ENCODE assay signal across 10 cellular contexts in the genomic region with DNA sequence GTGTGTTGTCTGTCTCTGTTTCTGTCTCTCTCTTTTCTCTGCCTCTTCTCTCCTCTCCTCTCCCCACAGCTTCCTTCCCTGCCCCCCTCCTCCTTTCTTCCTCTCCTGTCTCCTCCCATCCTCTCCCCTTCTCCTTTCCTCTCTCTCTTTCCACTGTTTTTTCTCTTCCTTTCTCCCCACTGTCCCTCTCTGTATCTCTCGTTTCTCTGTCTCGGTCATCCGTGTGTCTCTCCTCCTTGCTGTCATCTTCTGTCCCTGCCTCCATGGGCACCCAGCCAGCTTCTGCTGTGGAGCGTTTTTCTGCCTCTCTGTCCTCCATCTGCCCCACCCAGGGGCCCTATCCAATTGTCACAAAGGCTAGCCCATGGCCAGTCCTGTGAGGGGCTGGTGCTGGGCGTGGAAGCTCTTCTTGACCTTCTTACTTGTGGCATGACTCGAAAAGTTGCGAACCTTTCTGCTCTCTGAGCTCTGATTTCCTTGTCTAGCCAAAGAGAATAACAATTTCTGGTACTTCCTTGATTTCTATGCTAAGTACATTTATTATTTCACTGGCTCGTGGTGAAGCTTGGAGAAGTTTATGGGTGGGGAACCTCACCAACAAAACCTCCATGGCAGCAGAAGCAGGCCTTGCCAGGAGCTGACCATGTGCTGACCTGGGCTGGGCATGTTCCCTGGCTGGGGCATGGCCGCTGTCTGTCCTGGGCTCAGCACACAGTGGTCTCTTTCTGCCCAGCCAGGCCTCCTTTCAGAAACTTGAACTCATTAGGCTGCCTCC.
A peak's percentile ranks its signal among the peaks of the same experiment; 100 is the strongest.
DNase-seq lines count a peak whose midpoint lies in the region; ATAC-seq and TF ChIP-seq lines count a peak whose summit lies in the region.
"Had no signal": no experiment of that assay in that cellular context is flagged by ENCODE, and none has a peak within 500 bp of the region (broad histone marks: within the 10 kb centered on the region; RNA-seq: fewer than 3 reads in every experiment).

No MANE protein-coding gene starts in this region.

- H3K4me1 ChIP-seq in HEK293 (ENCODE audit: control insufficient read depth, insufficient read depth, low read length) (no peaks in the 10 kb centered on the region), gastrocnemius medialis (peaks cover 0 to 6% of the 10 kb centered on the region in 2 donors)

- H3K36me3 ChIP-seq in HEK293 (ENCODE audit: control insufficient read depth in 2 of 2, insufficient read depth in 1 of 2, low read length in 2 of 2), result no peaks in the 10 kb centered on the region
- H3K36me3 ChIP-seq in gastrocnemius medialis, result no peaks in the 10 kb centered on the region

- H3K27ac ChIP-seq in HEK293 (ENCODE audit: extremely low read depth, low read depth, low read length) (no peak overlapping the region), gastrocnemius medialis (peak overlapping the region in 3 of 4 donors; percentile 17 to 47 (median 23))

- in situ Hi-C loops in gastrocnemius medialis (cut with MboI; ENCODE audit: low sequenced_read_pairs in 4 of 4), result loop anchor here in 1 of 4 donors (10.0 kb wide), 1 partner anchor 55 kb away; no protein-coding TSS in a partner anchor

- no peaks in the 10 kb centered on the region for H3K27me3 ChIP-seq in gastrocnemius medialis

- H3K9me3 ChIP-seq in HEK293 (ENCODE audit: control insufficient read depth, insufficient read depth, low read depth, low read length) (no peaks in the 10 kb centered on the region), gastrocnemius medialis (no peaks in the 10 kb centered on the region)

- CTCF ChIA-PET in HEK293 (lab: Yijun Ruan, JAX), result no interaction called here

- TF ChIP-seq CTCF in HEK293 (tag by site-specific recombination; IDR thresholded peaks at IDR 0.05) (no peak), gastrocnemius medialis (IDR thresholded peaks at IDR 0.05 in 4 of 5, conservative IDR thresholded peaks at IDR 0.05 in 1 of 5) (no peak)

- ATAC-seq in left cardiac atrium, result peak; percentile 15 to 59
- ATAC-seq in gastrocnemius medialis, result peak in 1 of 2 donors; percentile 42
- ATAC-seq in HG02870 (IDR thresholded peaks at IDR 0.05; ENCODE audit: unreplicated experiment), result no peak
- no peak for ATAC-seq in HG03039 (IDR thresholded peaks at IDR 0.05; ENCODE audit: unreplicated experiment)
- no peak for ATAC-seq in GM19328 (IDR thresholded peaks at IDR 0.05; ENCODE audit: unreplicated experiment)
- ATAC-seq: activated T-cell treated with anti-CD3 and anti-CD28 coated beads, Interleukin-2, amount 50 U/mL, for 4 hours had no signal

- H3K4me3 ChIP-seq in HEK293 (ENCODE audit: low read depth, low read length) (no peak overlapping the region), gastrocnemius medialis (no peak overlapping the region)

- DNase-seq in SHP77 treated with DMSO at 0.1 percent for 48 hours (lab: John Stamatoyannopoulos, UW), result peak; percentile 36
- peak; percentile 72 for DNase-seq in left cardiac atrium
- no peak for DNase-seq in gastrocnemius medialis
- no peak for DNase-seq in cerebellar nuclear complex (lab: John Stamatoyannopoulos, UW)
- DNase-seq: activated T-cell treated with anti-CD3 and anti-CD28 coated beads, Interleukin-2, amount 50 U/mL, for 4 hours; NCI-H82 had no signal

- POLR2A ChIA-PET in HEK293 (lab: Yijun Ruan, JAX), result interaction anchor here (0.9 kb wide), 1 partner anchor 30 kb away, joined by 3 read pairs; no protein-coding TSS in a partner anchor

- TF ChIP-seq POLR2A in gastrocnemius medialis (IDR thresholded peaks at IDR 0.05), result no peak

- intact Hi-C loops in left cardiac atrium (cut with DNase I), result no loop called here
- intact Hi-C loops in gastrocnemius medialis (cut with DNase I; ENCODE audit: low total_unique reads), result loop anchor here (5.0 kb wide), 1 partner anchor 87 kb away; no protein-coding TSS in a partner anchor

TF ChIP-seq in HEK293, 187 proteins besides CTCF, POLR2A, EP300 and RAD21:
- TF ChIP-seq PRDM1 (tag by site-specific recombination; IDR thresholded peaks at IDR 0.05), result peak; percentile 97
- peak; percentile 76 for TF ChIP-seq ZNF623 (tag by site-specific recombination; IDR thresholded peaks at IDR 0.05)
- TF ChIP-seq ZNF366 (tag by site-specific recombination; conservative IDR thresholded peaks at IDR 0.05), result peak; percentile 74
- peak; percentile 63; the same call in 1 of the 2 replicates for TF ChIP-seq ZBTB17 (tag by site-specific recombination; IDR thresholded peaks at IDR 0.05)
- TF ChIP-seq, protein P1, sequence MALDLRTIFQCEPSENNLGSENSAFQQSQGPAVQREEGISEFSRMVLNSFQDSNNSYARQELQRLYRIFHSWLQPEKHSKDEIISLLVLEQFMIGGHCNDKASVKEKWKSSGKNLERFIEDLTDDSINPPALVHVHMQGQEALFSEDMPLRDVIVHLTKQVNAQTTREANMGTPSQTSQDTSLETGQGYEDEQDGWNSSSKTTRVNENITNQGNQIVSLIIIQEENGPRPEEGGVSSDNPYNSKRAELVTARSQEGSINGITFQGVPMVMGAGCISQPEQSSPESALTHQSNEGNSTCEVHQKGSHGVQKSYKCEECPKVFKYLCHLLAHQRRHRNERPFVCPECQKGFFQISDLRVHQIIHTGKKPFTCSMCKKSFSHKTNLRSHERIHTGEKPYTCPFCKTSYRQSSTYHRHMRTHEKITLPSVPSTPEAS (tag by site-specific recombination; IDR thresholded peaks at IDR 0.05), result no peak
- no peak for TF ChIP-seq ZNF621 (tag by site-specific recombination; IDR thresholded peaks at IDR 0.05)

Comparison
In these comparisons a context has a peak if more than half of its experiments do, and no peak if none do; other contexts are left out.
1. DNase-seq: peak in SHP77 treated with DMSO at 0.1 percent for 48 hours (single experiment) and left cardiac atrium (single experiment); none in gastrocnemius medialis (0 of 2) and cerebellar nuclear complex (0 of 2).
2. ATAC-seq: peak in left cardiac atrium (2 of 2); none in HG02870 (single experiment), HG03039 (single experiment) and GM19328 (single experiment).